In genomic region chr1:1406821-1407100, GRCh38 we compare ENCODE assay signal across 9 cellular contexts. TPM values are rescaled to one million over a fixed set of nuclear protein-coding genes. Genes with fewer than 3 reads are reported as not detected.
DNase-seq lines count a peak whose midpoint lies in the region; ATAC-seq, FAIRE-seq and TF ChIP-seq lines count a peak whose summit lies in the region.
"Had no signal": no experiment of that assay in that cellular context is flagged by ENCODE, and none has a peak within 500 bp of the region (broad histone marks: within the 10 kb centered on the region; RNA-seq: fewer than 3 reads in every experiment).

No MANE protein-coding gene starts in this region.

- peak overlapping the region; percentile 89 for H3K4me3 Mint-ChIP-seq in activated naive CD4-positive, alpha-beta T cell treated with anti-CD3 and anti-CD28 coated beads, Interleukin-2, amount 50 U/mL, for 24 hours
- peak overlapping the region; percentile 90 for H3K4me3 Mint-ChIP-seq in activated T-helper 17 cell treated with anti-CD3 and anti-CD28 coated beads, Interleukin-2, amount 50 U/mL, for 72 hours
- H3K4me3 Mint-ChIP-seq in immature natural killer cell, result peak overlapping the region; percentile 91 to 94 (median 93)

- FAIRE-seq in D721Med (lab: Jason Lieb, UNC), result no peak

- H3K4me3 ChIP-seq in testis, result peak overlapping the region; percentile 95 to 98

- no peaks in the 10 kb centered on the region for H3K36me3 ChIP-seq in testis (ENCODE audit: low read depth, missing control alignments)

- 0 to 2% methylated on average over 14 to 29 of the region's 30 CpGs for WGBS in testis, 2 donors

- peaks cover 44% of the 10 kb centered on the region for H3K4me1 Mint-ChIP-seq in activated naive CD4-positive, alpha-beta T cell treated with anti-CD3 and anti-CD28 coated beads, Interleukin-2, amount 50 U/mL, for 24 hours
- H3K4me1 Mint-ChIP-seq in activated T-helper 17 cell treated with anti-CD3 and anti-CD28 coated beads, Interleukin-2, amount 50 U/mL, for 72 hours, result peaks cover 5% of the 10 kb centered on the region
- H3K4me1 Mint-ChIP-seq in immature natural killer cell, result peaks cover 26 to 38% of the 10 kb centered on the region in 2 donors

- no peaks in the 10 kb centered on the region for H3K9me3 Mint-ChIP-seq in activated naive CD4-positive, alpha-beta T cell treated with anti-CD3 and anti-CD28 coated beads, Interleukin-2, amount 50 U/mL, for 24 hours
- no peaks in the 10 kb centered on the region for H3K9me3 Mint-ChIP-seq in activated T-helper 17 cell treated with anti-CD3 and anti-CD28 coated beads, Interleukin-2, amount 50 U/mL, for 72 hours
- no peaks in the 10 kb centered on the region for H3K9me3 Mint-ChIP-seq in immature natural killer cell

- H3K4me1 ChIP-seq in testis, result peaks cover 14% of the 10 kb centered on the region

- H3K27ac Mint-ChIP-seq in activated naive CD4-positive, alpha-beta T cell treated with anti-CD3 and anti-CD28 coated beads, Interleukin-2, amount 50 U/mL, for 24 hours, result peak overlapping the region; percentile 92
- H3K27ac Mint-ChIP-seq in activated T-helper 17 cell treated with anti-CD3 and anti-CD28 coated beads, Interleukin-2, amount 50 U/mL, for 72 hours, result peak overlapping the region; percentile 93
- H3K27ac Mint-ChIP-seq in immature natural killer cell, result peak overlapping the region; percentile 52 to 93 (median 86)

- no peaks in the 10 kb centered on the region for H3K27me3 ChIP-seq in testis

- no peaks in the 10 kb centered on the region for H3K27me3 Mint-ChIP-seq in activated naive CD4-positive, alpha-beta T cell treated with anti-CD3 and anti-CD28 coated beads, Interleukin-2, amount 50 U/mL, for 24 hours
- H3K27me3 Mint-ChIP-seq in activated T-helper 17 cell treated with anti-CD3 and anti-CD28 coated beads, Interleukin-2, amount 50 U/mL, for 72 hours, result no peaks in the 10 kb centered on the region
- H3K27me3 Mint-ChIP-seq in immature natural killer cell (ENCODE audit: low read depth in 3 of 3), result peaks cover 5 to 12% (median 7%) of the 10 kb centered on the region in 3 donors

- H3K27ac ChIP-seq in testis, result peak overlapping the region; percentile 74 to 86

- intact Hi-C loops in testis (cut with DNase I; ENCODE audit: low total_unique reads), result no loop called here

- ATAC-seq in activated T-helper 17 cell treated with anti-CD3 and anti-CD28 coated beads, Interleukin-2, amount 50 U/mL, for 72 hours (replicated peaks), result peak; percentile 1

- no peak for TF ChIP-seq CTCF in testis (IDR thresholded peaks at IDR 0.05)
- no peak for TF ChIP-seq CTCF in D721Med (IDR thresholded peaks at IDR 0.05; ENCODE audit: insufficient read depth, missing control alignments)

- H3K9me3 ChIP-seq in testis, result no peaks in the 10 kb centered on the region

- TF ChIP-seq POLR2A in testis (IDR thresholded peaks at IDR 0.05), result no peak

- DNase-seq in activated naive CD4-positive, alpha-beta T cell (lab: John Stamatoyannopoulos, UW), result no peak
- DNase-seq in immature natural killer cell (no peak), testis (no peak), SIG-M5 (lab: John Stamatoyannopoulos, UW) (no peak), D721Med (ENCODE audit: insufficient read length, low spot score) (no peak), NCI-H2081 treated with DMSO at 0.1 percent for 48 hours (lab: John Stamatoyannopoulos, UW) (no peak)

- peaks cover 14% of the 10 kb centered on the region for H3K36me3 Mint-ChIP-seq in activated naive CD4-positive, alpha-beta T cell treated with anti-CD3 and anti-CD28 coated beads, Interleukin-2, amount 50 U/mL, for 24 hours
- peaks cover 78% of the 10 kb centered on the region for H3K36me3 Mint-ChIP-seq in activated T-helper 17 cell treated with anti-CD3 and anti-CD28 coated beads, Interleukin-2, amount 50 U/mL, for 72 hours (ENCODE audit: low read depth)
- H3K36me3 Mint-ChIP-seq in immature natural killer cell, result peaks cover 7 to 18% (median 10%) of the 10 kb centered on the region in 3 donors

RNA-seq across cellular contexts. Expression of gene MRPL20, which starts 0.3 kb away (rescaled TPM):
- total RNA-seq in activated T-helper 17 cell treated with anti-CD3 and anti-CD28 coated beads, Interleukin-2, amount 50 U/mL, for 72 hours, result 100 to 1,000 TPM in 1 of 2 donors, 10 to 100 TPM in 1; 57.7 to 147 TPM
- 100 to 1,000 TPM; 167 to 194 (median 182) TPM for polyA plus RNA-seq in immature natural killer cell
- total RNA-seq in testis, result 100 to 1,000 TPM; 104 to 123 TPM
- 110 TPM for polyA plus RNA-seq in testis (ENCODE audit: insufficient read depth, low read depth, low replicate concordance)

RNA-seq across cellular contexts. Expression of gene CCNL2, which starts 7.6 kb away (rescaled TPM):
- 100 to 1,000 TPM; 103 to 107 TPM for total RNA-seq in activated T-helper 17 cell treated with anti-CD3 and anti-CD28 coated beads, Interleukin-2, amount 50 U/mL, for 72 hours
- polyA plus RNA-seq in immature natural killer cell (10 to 100 TPM; 16.7 to 34.6 (median 22.0) TPM), testis (ENCODE audit: insufficient read depth, low read depth, low replicate concordance) (90.9 TPM)
- 100 to 1,000 TPM; 204 to 209 TPM for total RNA-seq in testis

RNA-seq across cellular contexts. Expression of gene ANKRD65, which starts 14.3 kb away (rescaled TPM):
- not detected for total RNA-seq in activated T-helper 17 cell treated with anti-CD3 and anti-CD28 coated beads, Interleukin-2, amount 50 U/mL, for 72 hours
- polyA plus RNA-seq in immature natural killer cell, result not detected
- 10 to 100 TPM; 10.4 to 14.7 TPM for total RNA-seq in testis
- polyA plus RNA-seq in testis (ENCODE audit: insufficient read depth, low read depth, low replicate concordance), result 10.0 TPM
- total RNA-seq: glomerular endothelial cell had no signal

RNA-seq across cellular contexts. Expression of gene VWA1, which starts 28.7 kb away (rescaled TPM):
- total RNA-seq in activated T-helper 17 cell treated with anti-CD3 and anti-CD28 coated beads, Interleukin-2, amount 50 U/mL, for 72 hours, result 1 to 10 TPM in 1 of 2 donors, under 1 TPM in 1; 0.84 to 6.2 TPM
- polyA plus RNA-seq in immature natural killer cell, result not detected
- total RNA-seq in testis, result 10 to 100 TPM; 64.0 to 90.6 TPM
- polyA plus RNA-seq in testis (ENCODE audit: insufficient read depth, low read depth, low replicate concordance), result 46.6 TPM

RNA-seq across cellular contexts. Expression of gene AURKAIP1, which starts 31.8 kb away (rescaled TPM):
- total RNA-seq in activated T-helper 17 cell treated with anti-CD3 and anti-CD28 coated beads, Interleukin-2, amount 50 U/mL, for 72 hours, result 100 to 1,000 TPM in 1 of 2 donors, 10 to 100 TPM in 1; 93.3 to 163 TPM
- polyA plus RNA-seq in immature natural killer cell (100 to 1,000 TPM; 168 to 216 (median 190) TPM), testis (ENCODE audit: insufficient read depth, low read depth, low replicate concordance) (313 TPM)
- total RNA-seq in testis, result 100 to 1,000 TPM; 224 to 328 TPM

Comparison
In these comparisons a context has a peak if more than half of its experiments do, and no peak if none do; other contexts are left out.
1. RNA of gene ANKRD65, which starts 14.3 kb away (total RNA-seq): 10.4 to 14.7 TPM in testis; not detected in activated T-helper 17 cell treated with anti-CD3 and anti-CD28 coated beads, Interleukin-2, amount 50 U/mL, for 72 hours; every median in the first group is over 10 times any median in the second.
2. Peak in every context shown above with its lines, with median percentiles within 50 percentile points of each other: H3K27ac Mint-ChIP-seq and H3K4me3 Mint-ChIP-seq.